8 cellular contexts compared by ENCODE assay signal in the genomic region with DNA sequence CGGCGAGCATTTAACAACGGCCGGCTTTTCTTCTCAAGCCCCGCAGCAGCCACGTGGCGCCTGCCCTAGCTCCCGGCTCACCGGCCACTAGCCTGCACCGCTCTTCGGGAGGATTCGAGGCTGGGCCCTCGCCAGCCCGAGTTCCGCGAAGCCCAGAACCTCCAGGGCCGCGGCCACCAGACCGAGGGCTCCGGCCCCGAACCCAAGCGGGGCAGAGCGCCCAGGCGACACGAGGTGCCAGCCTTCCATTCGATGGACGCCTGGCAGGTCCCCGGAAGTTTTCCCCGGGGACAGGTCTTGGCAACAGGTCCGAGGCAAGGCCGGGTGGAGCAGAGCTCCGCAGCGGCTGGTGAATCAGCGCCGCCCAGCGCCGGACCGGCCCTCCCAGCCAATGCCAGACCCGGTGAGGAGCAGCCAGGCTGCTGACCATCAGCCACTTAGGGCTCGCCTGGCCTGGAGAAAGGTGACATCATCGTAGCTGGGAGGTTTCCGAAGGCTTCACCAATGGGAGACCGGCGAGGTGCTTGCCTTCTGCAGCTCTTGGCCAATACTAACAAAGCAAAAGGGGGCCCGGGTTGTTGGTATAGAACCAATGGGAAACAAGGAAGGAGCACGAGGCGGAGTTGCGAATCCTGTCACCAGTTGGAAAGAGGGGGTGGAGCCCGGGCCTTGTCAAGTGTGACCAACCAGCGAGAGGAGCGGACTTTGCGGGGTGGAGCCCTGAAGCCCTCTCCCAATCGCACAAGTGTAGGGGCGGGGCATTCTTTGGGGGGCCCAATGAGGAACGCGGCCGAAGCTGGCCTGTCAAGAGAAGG. TPM values are rescaled to one million over a fixed set of nuclear protein-coding genes. Genes with fewer than 3 reads are reported as not detected.
A peak's percentile ranks its signal among the peaks of the same experiment; 100 is the strongest.
DNase-seq lines count a peak whose midpoint lies in the region; ATAC-seq and TF ChIP-seq lines count a peak whose summit lies in the region.

No MANE protein-coding gene starts in this region.

- 0 out of 2 replicates have a peak overlapping the region, but pooled peaks have one; percentile 22 for H2AFZ ChIP-seq in Karpas-422 (ENCODE audit: low read length)
- H2AFZ ChIP-seq in fibroblast of lung (ENCODE audit: low read length), result peak overlapping the region; percentile 45

- H3K9me3 ChIP-seq in Karpas-422 (ENCODE audit: low read length), result no peaks in the 10 kb centered on the region
- H3K9me3 ChIP-seq in fibroblast of lung (ENCODE audit: control insufficient read depth, insufficient read depth, low read depth, low read length), result no peaks in the 10 kb centered on the region
- H3K9me3 ChIP-seq in naive thymus-derived CD4-positive, alpha-beta T cell (ENCODE audit: control insufficient read depth in 2 of 3, low read length in 3 of 3), result no peaks in the 10 kb centered on the region

- no peaks in the 10 kb centered on the region for H3K27me3 ChIP-seq in Karpas-422 (ENCODE audit: low read length)
- no peaks in the 10 kb centered on the region for H3K27me3 ChIP-seq in fibroblast of lung (ENCODE audit: control insufficient read depth, insufficient read depth, low read length)
- no peaks in the 10 kb centered on the region for H3K27me3 ChIP-seq in naive thymus-derived CD4-positive, alpha-beta T cell (ENCODE audit: control insufficient read depth in 2 of 2, insufficient read depth in 2 of 2, low read length in 2 of 2)

- no peaks in the 10 kb centered on the region for H3K27me3 Mint-ChIP-seq in activated T-helper 17 cell treated with anti-CD3 and anti-CD28 coated beads, Interleukin-2, amount 50 U/mL, for 72 hours
- H3K27me3 Mint-ChIP-seq in naive thymus-derived CD4-positive, alpha-beta T cell, result no peaks in the 10 kb centered on the region
- H3K27me3 Mint-ChIP-seq in stimulated activated naive B cell treated with anti-CD40 and anti-IgM and Interleukin-4, amounts not matched to agents 10 μg/mL and 1 μg/mL and 100 μg/mL, for 72 hours, result no peaks in the 10 kb centered on the region

- H3K4me1 ChIP-seq in Karpas-422 (ENCODE audit: low read length), result peaks cover 54% of the 10 kb centered on the region
- H3K4me1 ChIP-seq in fibroblast of lung (ENCODE audit: control insufficient read depth, extremely low read depth, insufficient read depth, low read length), result peaks cover 5% of the 10 kb centered on the region
- peaks cover 4 to 8% of the 10 kb centered on the region in 2 donors for H3K4me1 ChIP-seq in naive thymus-derived CD4-positive, alpha-beta T cell (ENCODE audit: control insufficient read depth in 2 of 2, insufficient read depth in 2 of 2, low read length in 2 of 2)

- peaks cover 69% of the 10 kb centered on the region for H3K36me3 Mint-ChIP-seq in activated T-helper 17 cell treated with anti-CD3 and anti-CD28 coated beads, Interleukin-2, amount 50 U/mL, for 72 hours (ENCODE audit: low read depth)
- H3K36me3 Mint-ChIP-seq in naive thymus-derived CD4-positive, alpha-beta T cell, result peaks cover 0 to 19% (median 14%) of the 10 kb centered on the region in 5 donors
- H3K36me3 Mint-ChIP-seq in stimulated activated naive B cell treated with anti-CD40 and anti-IgM and Interleukin-4, amounts not matched to agents 10 μg/mL and 1 μg/mL and 100 μg/mL, for 72 hours, result peaks cover 2 to 4% of the 10 kb centered on the region in 2 donors

- POLR2A ChIA-PET in naive thymus-derived CD4-positive, alpha-beta T cell (lab: Charles Lee), result interaction anchor here (0.6 to 7.3 kb wide), 36 partner anchors 9 to 1070 kb away, joined by 3 to 172 read pairs (median 6); a partner anchor contains a TSS

- H3K4me3 ChIP-seq in Karpas-422 (ENCODE audit: low read length), result peak overlapping the region; percentile 86
- H3K4me3 ChIP-seq in fibroblast of lung (replicated peaks in 1 of 4; ENCODE audit: control extremely low read depth in 1 of 4, insufficient read depth in 1 of 4, low read depth in 3 of 4, low read length in 4 of 4), result peak overlapping the region; percentile 71 to 85 (median 81)
- H3K4me3 ChIP-seq in naive thymus-derived CD4-positive, alpha-beta T cell (ENCODE audit: low read length), result peak overlapping the region; percentile 98

- H3K36me3 ChIP-seq in Karpas-422 (ENCODE audit: insufficient read depth, low read length) (peaks cover 18% of the 10 kb centered on the region; the same call in 1 of the 2 replicates), fibroblast of lung (ENCODE audit: control insufficient read depth, insufficient read depth, low read length) (peaks cover 2% of the 10 kb centered on the region)
- H3K36me3 ChIP-seq in naive thymus-derived CD4-positive, alpha-beta T cell (ENCODE audit: control insufficient read depth in 2 of 3, insufficient read depth in 3 of 3, low read length in 3 of 3), result peaks cover 0 to 15% (median 0%) of the 10 kb centered on the region in 3 experiments

- ATAC-seq in GM21825 (IDR thresholded peaks at IDR 0.05; ENCODE audit: unreplicated experiment), result peak; percentile 87
- ATAC-seq in activated T-helper 17 cell treated with anti-CD3 and anti-CD28 coated beads, Interleukin-2, amount 50 U/mL, for 72 hours (replicated peaks), result peak; percentile 93
- ATAC-seq in naive thymus-derived CD4-positive, alpha-beta T cell, result peak; percentile 94
- ATAC-seq in stimulated activated naive B cell treated with anti-CD40 and anti-IgM and Interleukin-4, amounts not matched to agents 10 μg/mL and 1 μg/mL and 100 μg/mL, for 72 hours (replicated peaks), result peak; percentile 89 to 91

- no peaks in the 10 kb centered on the region for H4K20me1 ChIP-seq in Karpas-422 (ENCODE audit: insufficient read depth, low read depth, low read length)
- H4K20me1 ChIP-seq in fibroblast of lung (ENCODE audit: control insufficient read depth, extremely low read depth, insufficient read depth, low read length), result no peaks in the 10 kb centered on the region

- peak overlapping the region; percentile 91 for H3K4me2 ChIP-seq in Karpas-422 (ENCODE audit: low read depth, low read length, poor library complexity, severe bottlenecking)
- peak overlapping the region; percentile 82 for H3K4me2 ChIP-seq in fibroblast of lung (ENCODE audit: extremely low read depth, insufficient read depth, low read length)

- DNase-seq in Daoy (ENCODE audit: low read depth), result peak; percentile 100
- peak; percentile 100 for DNase-seq in Karpas-422
- peak; percentile 100 for DNase-seq in RKO (ENCODE audit: low spot score)
- peak; percentile 100 for DNase-seq in fibroblast of lung (ENCODE audit: low read depth in 2 of 2)
- DNase-seq in naive thymus-derived CD4-positive, alpha-beta T cell, result peak; percentile 94 to 100 (median 100)
- DNase-seq in stimulated activated naive B cell treated with anti-CD40 and anti-IgM and Interleukin-4, amounts not matched to agents 10 μg/mL and 1 μg/mL and 100 μg/mL, for 72 hours, result peak; percentile 100

- no peaks in the 10 kb centered on the region for H3K9me2 ChIP-seq in Karpas-422 (replicated peaks; ENCODE audit: insufficient read depth, low read length)

- H3K9me3 Mint-ChIP-seq in activated T-helper 17 cell treated with anti-CD3 and anti-CD28 coated beads, Interleukin-2, amount 50 U/mL, for 72 hours, result no peaks in the 10 kb centered on the region
- H3K9me3 Mint-ChIP-seq in naive thymus-derived CD4-positive, alpha-beta T cell, result peaks cover 0 to 5% (median 0%) of the 10 kb centered on the region in 11 donors
- no peaks in the 10 kb centered on the region for H3K9me3 Mint-ChIP-seq in stimulated activated naive B cell treated with anti-CD40 and anti-IgM and Interleukin-4, amounts not matched to agents 10 μg/mL and 1 μg/mL and 100 μg/mL, for 72 hours

- peak overlapping the region; percentile 69 for H3K27ac ChIP-seq in Karpas-422 (ENCODE audit: low read length)
- peak overlapping the region; percentile 92 for H3K27ac ChIP-seq in fibroblast of lung (ENCODE audit: insufficient read depth, low read length)
- peak overlapping the region; percentile 91 for H3K27ac ChIP-seq in naive thymus-derived CD4-positive, alpha-beta T cell (ENCODE audit: low read depth, low read length)

- peak overlapping the region; percentile 72 for H3K4me3 Mint-ChIP-seq in activated T-helper 17 cell treated with anti-CD3 and anti-CD28 coated beads, Interleukin-2, amount 50 U/mL, for 72 hours
- H3K4me3 Mint-ChIP-seq in naive thymus-derived CD4-positive, alpha-beta T cell, result peak overlapping the region; percentile 70 to 92 (median 82)
- peak overlapping the region; percentile 86 to 89 for H3K4me3 Mint-ChIP-seq in stimulated activated naive B cell treated with anti-CD40 and anti-IgM and Interleukin-4, amounts not matched to agents 10 μg/mL and 1 μg/mL and 100 μg/mL, for 72 hours

- CTCF ChIA-PET in naive thymus-derived CD4-positive, alpha-beta T cell (lab: Charles Lee), result interaction anchor here (0.7 to 5.1 kb wide), 15 partner anchors 10 to 388 kb away, joined by 3 to 56 read pairs (median 4); a partner anchor contains a TSS

- peaks cover 8% of the 10 kb centered on the region for H3K4me1 Mint-ChIP-seq in activated T-helper 17 cell treated with anti-CD3 and anti-CD28 coated beads, Interleukin-2, amount 50 U/mL, for 72 hours
- peaks cover 8 to 39% (median 34%) of the 10 kb centered on the region in 7 donors for H3K4me1 Mint-ChIP-seq in naive thymus-derived CD4-positive, alpha-beta T cell
- peaks cover 9 to 44% of the 10 kb centered on the region in 2 donors for H3K4me1 Mint-ChIP-seq in stimulated activated naive B cell treated with anti-CD40 and anti-IgM and Interleukin-4, amounts not matched to agents 10 μg/mL and 1 μg/mL and 100 μg/mL, for 72 hours

- intact Hi-C loops in naive thymus-derived CD4-positive, alpha-beta T cell (cut with micrococcal nuclease), result loop anchor here (1.0 to 10.0 kb wide), 13 partner anchors 22 to 640 kb away; a partner anchor contains a TSS

- H3K9ac ChIP-seq in Karpas-422 (ENCODE audit: low read length), result peak overlapping the region; percentile 84
- peak overlapping the region; percentile 91 for H3K9ac ChIP-seq in fibroblast of lung (ENCODE audit: insufficient read depth, low read length)

- H3K79me2 ChIP-seq in Karpas-422 (ENCODE audit: low read length) (peaks cover 46% of the 10 kb centered on the region), fibroblast of lung (ENCODE audit: control insufficient read depth, insufficient read depth, low read length) (no peaks in the 10 kb centered on the region)

- TF ChIP-seq CTCF in fibroblast of lung (conservative IDR thresholded peaks at IDR 0.05 in 1 of 2, IDR thresholded peaks at IDR 0.05 in 1 of 2; ENCODE audit: low read depth in 1 of 2, low read length in 2 of 2), result peak in 1 of 2 donors; percentile 0

- H3K27ac Mint-ChIP-seq in activated T-helper 17 cell treated with anti-CD3 and anti-CD28 coated beads, Interleukin-2, amount 50 U/mL, for 72 hours, result peak overlapping the region; percentile 88
- H3K27ac Mint-ChIP-seq in naive thymus-derived CD4-positive, alpha-beta T cell, result peak overlapping the region; percentile 60 to 96 (median 89)
- peak overlapping the region; percentile 89 for H3K27ac Mint-ChIP-seq in stimulated activated naive B cell treated with anti-CD40 and anti-IgM and Interleukin-4, amounts not matched to agents 10 μg/mL and 1 μg/mL and 100 μg/mL, for 72 hours

RNA-seq across cellular contexts. Expression of a gene that starts 0.5 kb away (rescaled TPM):
- 1.5 and 4.7 TPM in 2 replicates for total RNA-seq in Daoy (2014; rRNA removed; shearing (Covaris generic))
- 16.1 and 29.3 TPM in 2 replicates for total RNA-seq in Karpas-422 (2014; rRNA removed; shearing (Covaris generic); ENCODE audit: low replicate concordance)
- total RNA-seq in activated T-helper 17 cell treated with anti-CD3 and anti-CD28 coated beads, Interleukin-2, amount 50 U/mL, for 72 hours, result 10 to 100 TPM; 14.8 to 40.6 TPM
- 7.7 and 8.4 TPM in 2 replicates for total RNA-seq in fibroblast of lung
- polyA plus RNA-seq in fibroblast of lung, result 4.8 and 5.4 TPM in 2 replicates
- polyA plus RNA-seq in fibroblast of lung (2012), result 2.2 TPM in 2 replicates
- polyA minus RNA-seq in fibroblast of lung (ENCODE audit: low replicate concordance), result 2.4 and 3.3 TPM in 2 replicates
- 100 to 1,000 TPM in 1 of 5 experiments, 10 to 100 TPM in 4; 15.1 to 112 (median 22.9) TPM for total RNA-seq in naive thymus-derived CD4-positive, alpha-beta T cell
- 10 to 100 TPM in 1 of 2 donors, 1 to 10 TPM in 1; 7.0 to 10.6 TPM for polyA plus RNA-seq in naive thymus-derived CD4-positive, alpha-beta T cell

RNA-seq across cellular contexts. Expression of a gene that starts 20.7 kb away (rescaled TPM):
- 103 and 135 TPM in 2 replicates for total RNA-seq in Daoy (2014; rRNA removed; shearing (Covaris generic))
- total RNA-seq in Karpas-422 (2014; rRNA removed; shearing (Covaris generic); ENCODE audit: low replicate concordance), result 80.0 and 87.6 TPM in 2 replicates
- 10 to 100 TPM; 54.9 to 60.1 TPM for total RNA-seq in activated T-helper 17 cell treated with anti-CD3 and anti-CD28 coated beads, Interleukin-2, amount 50 U/mL, for 72 hours
- total RNA-seq in fibroblast of lung, result 33.9 and 38.8 TPM in 2 replicates
- 62.9 and 64.8 TPM in 2 replicates for polyA plus RNA-seq in fibroblast of lung
- polyA plus RNA-seq in fibroblast of lung (2012), result 45.5 and 45.9 TPM in 2 replicates
- polyA minus RNA-seq in fibroblast of lung (ENCODE audit: low replicate concordance), result 0.31 and 1.0 TPM in 2 replicates
- total RNA-seq in naive thymus-derived CD4-positive, alpha-beta T cell, result 10 to 100 TPM; 32.5 to 56.0 (median 51.5) TPM
- 10 to 100 TPM; 56.2 to 58.4 TPM for polyA plus RNA-seq in naive thymus-derived CD4-positive, alpha-beta T cell

RNA-seq across cellular contexts. Expression of a gene that starts 47.0 kb away (rescaled TPM):
- total RNA-seq in Daoy (2014; rRNA removed; shearing (Covaris generic)), result 0.80 and 1.2 TPM in 2 replicates
- 0.71 and 1.3 TPM in 2 replicates for total RNA-seq in Karpas-422 (2014; rRNA removed; shearing (Covaris generic); ENCODE audit: low replicate concordance)
- 1 to 10 TPM in 1 of 2 donors, under 1 TPM in 1; 0.73 to 3.4 TPM for total RNA-seq in activated T-helper 17 cell treated with anti-CD3 and anti-CD28 coated beads, Interleukin-2, amount 50 U/mL, for 72 hours
- 0.26 and 0.33 TPM in 2 replicates for total RNA-seq in fibroblast of lung
- 0.08 and 0.10 TPM in 2 replicates for polyA plus RNA-seq in fibroblast of lung
- polyA plus RNA-seq in fibroblast of lung (2012), result 0.06 and 0.09 TPM in 2 replicates
- polyA minus RNA-seq in fibroblast of lung (ENCODE audit: low replicate concordance), result not detected in 2 replicates
- total RNA-seq in naive thymus-derived CD4-positive, alpha-beta T cell, result 1 to 10 TPM; 1.7 to 2.9 (median 2.3) TPM
- polyA plus RNA-seq in naive thymus-derived CD4-positive, alpha-beta T cell, result 1 to 10 TPM in 1 of 2 donors, under 1 TPM in 1; 0.91 to 1.2 TPM

Comparison
In these comparisons a context has a peak if more than half of its experiments do, and no peak if none do; other contexts are left out.
1. Peak in every context shown above with its lines: DNase-seq, ATAC-seq, H3K4me3 ChIP-seq and H3K27ac ChIP-seq.